Comparison of ENCODE assay signal across 8 cellular contexts in the genomic region with DNA sequence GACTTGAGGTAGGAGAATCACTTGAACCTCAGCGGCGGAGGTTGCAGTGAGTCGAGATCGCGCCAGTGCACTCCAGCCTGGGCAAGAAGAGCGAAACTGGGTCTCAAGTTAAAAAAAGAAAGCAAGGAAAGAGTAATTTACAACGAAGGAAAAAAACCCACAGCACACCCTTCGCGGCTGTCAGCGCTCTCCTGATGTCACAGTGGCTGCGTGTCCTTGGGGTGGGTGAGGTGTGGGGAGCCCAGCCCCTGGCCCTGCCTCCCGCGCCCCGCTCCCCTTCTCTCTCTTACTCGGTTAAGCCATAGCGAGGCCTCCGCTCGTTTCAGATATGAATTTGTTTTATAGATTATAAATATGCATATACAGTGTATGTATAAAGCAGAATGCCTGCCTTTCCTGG. TPM values are rescaled to one million over a fixed set of nuclear protein-coding genes. Genes with fewer than 3 reads are reported as not detected.
DNase-seq lines count a peak whose midpoint lies in the region; ATAC-seq and TF ChIP-seq lines count a peak whose summit lies in the region.

No MANE protein-coding gene starts in this region.

- no peak for ATAC-seq in HG03097 (IDR thresholded peaks at IDR 0.05; ENCODE audit: low FRiP score, unreplicated experiment)

- 92% methylated on average over 16 of the region's 18 CpGs for WGBS in mammary epithelial cell (ENCODE audit: low coverage, missing lambda C conversion rate)

- DNase-seq in CD8-positive, alpha-beta memory T cell: peak in 2 of 5 donors; percentile 10 to 11
- DNase-seq in MG63: no peak
- DNase-seq in mammary epithelial cell: no peak
- peak; percentile 29 for DNase-seq in osteoblast (ENCODE audit: insufficient read length, low spot score, missing footprints)
- no peak for DNase-seq in SW 1271 (lab: John Stamatoyannopoulos, UW)
- no peak for DNase-seq in foreskin fibroblast
- DNase-seq in caudate nucleus (lab: John Stamatoyannopoulos, UW): no peak

- peaks cover 5 to 39% (median 8%) of the 10 kb centered on the region in 3 donors for H3K36me3 Mint-ChIP-seq in CD8-positive, alpha-beta memory T cell

- no peak overlapping the region for H3K4me3 ChIP-seq in CD8-positive, alpha-beta memory T cell (ENCODE audit: low read length)
- H3K4me3 ChIP-seq in MG63 (peak overlapping the region; percentile 93), mammary epithelial cell (replicated peaks in 1 of 3; ENCODE audit: insufficient read depth in 1 of 3, low read depth in 2 of 3, low read length in 3 of 3) (peak overlapping the region in 2 of 3 experiments; percentile 38 to 40), osteoblast (ENCODE audit: insufficient read depth, low read length) (no peak overlapping the region), foreskin fibroblast (ENCODE audit: low read depth in 1 of 2, low read length in 2 of 2) (no peak overlapping the region)

- H3K79me2 ChIP-seq in mammary epithelial cell (ENCODE audit: insufficient read depth, low read length) (peaks cover 45% of the 10 kb centered on the region), osteoblast (ENCODE audit: insufficient read depth, low read length) (peaks cover 39% of the 10 kb centered on the region)

- no peaks in the 10 kb centered on the region for H3K27me3 ChIP-seq in CD8-positive, alpha-beta memory T cell (ENCODE audit: insufficient read depth, low read length, poor library complexity, severe bottlenecking)
- no peaks in the 10 kb centered on the region for H3K27me3 ChIP-seq in MG63
- no peaks in the 10 kb centered on the region for H3K27me3 ChIP-seq in mammary epithelial cell (ENCODE audit: insufficient read depth, low read length)
- no peaks in the 10 kb centered on the region for H3K27me3 ChIP-seq in osteoblast (ENCODE audit: insufficient read depth, low read length)

- H3K27me3 Mint-ChIP-seq in CD8-positive, alpha-beta memory T cell: no peaks in the 10 kb centered on the region

- H3K4me3 Mint-ChIP-seq in CD8-positive, alpha-beta memory T cell: peak overlapping the region in 6 of 7 donors; percentile 47 to 86 (median 57)

- no peaks in the 10 kb centered on the region for H3K36me3 ChIP-seq in CD8-positive, alpha-beta memory T cell (ENCODE audit: insufficient read depth, low read length)
- H3K36me3 ChIP-seq in MG63: peaks cover 66% of the 10 kb centered on the region
- no peaks in the 10 kb centered on the region for H3K36me3 ChIP-seq in mammary epithelial cell (ENCODE audit: insufficient read depth, low read length)
- peaks cover 21% of the 10 kb centered on the region for H3K36me3 ChIP-seq in osteoblast (ENCODE audit: insufficient read depth, low read length)

- no peak overlapping the region for H3K9ac ChIP-seq in mammary epithelial cell (ENCODE audit: insufficient read depth, low read length)

- H4K20me1 ChIP-seq in mammary epithelial cell (ENCODE audit: insufficient read depth, low read length) (no peaks in the 10 kb centered on the region), osteoblast (ENCODE audit: insufficient read depth, low read length) (peaks cover 12% of the 10 kb centered on the region)

- no peaks in the 10 kb centered on the region for H3K9me3 Mint-ChIP-seq in CD8-positive, alpha-beta memory T cell

- H3K27ac ChIP-seq in CD8-positive, alpha-beta memory T cell (ENCODE audit: low read depth, low read length): no peak overlapping the region
- H3K27ac ChIP-seq in mammary epithelial cell (ENCODE audit: insufficient read depth, low read depth, low read length) (no peak overlapping the region), osteoblast (ENCODE audit: low read depth, low read length) (no peak overlapping the region), caudate nucleus (ENCODE audit: low read depth, low read length) (no peak overlapping the region)

- in situ Hi-C loops in mammary epithelial cell (cut with MboI; ENCODE audit: low sequenced_read_pairs in 2 of 2): no loop called here

- H3K9me3 ChIP-seq in CD8-positive, alpha-beta memory T cell (ENCODE audit: low read length): no peaks in the 10 kb centered on the region
- H3K9me3 ChIP-seq in MG63 (no peaks in the 10 kb centered on the region), mammary epithelial cell (replicated peaks; ENCODE audit: insufficient read depth, low read length) (no peaks in the 10 kb centered on the region), osteoblast (ENCODE audit: low read depth, low read length) (no peaks in the 10 kb centered on the region)

- TF ChIP-seq CTCF in mammary epithelial cell (conservative IDR thresholded peaks at IDR 0.05 in 1 of 2, IDR thresholded peaks at IDR 0.05 in 1 of 2; ENCODE audit: extremely low read depth in 1 of 2, insufficient read depth in 1 of 2, low read depth in 1 of 2, low read length in 2 of 2) (no peak), osteoblast (IDR thresholded peaks at IDR 0.05; ENCODE audit: extremely low read depth, low read depth, low read length) (no peak), foreskin fibroblast (IDR thresholded peaks at IDR 0.05; ENCODE audit: low read depth, low read length) (no peak)

- CTCF ChIA-PET in CD8-positive, alpha-beta memory T cell (lab: Charles Lee): interaction anchor here (0.9 to 4.6 kb wide), 4 partner anchors 29 to 47 kb away, joined by 3 to 25 read pairs (median 4); a partner anchor contains a TSS
- CTCF ChIA-PET in mammary epithelial cell (lab: Charles Lee; ENCODE audit: low non-redundant PET): interaction anchor here (1.3 kb wide), 1 partner anchor 46 kb away, joined by 3 read pairs; no protein-coding TSS in a partner anchor

- peaks cover 14 to 43% (median 32%) of the 10 kb centered on the region in 3 donors for H3K4me1 Mint-ChIP-seq in CD8-positive, alpha-beta memory T cell

- H2AFZ ChIP-seq in mammary epithelial cell (ENCODE audit: low read depth, low read length) (no peak overlapping the region), osteoblast (ENCODE audit: low read length) (no peak overlapping the region)

- POLR2A ChIA-PET in CD8-positive, alpha-beta memory T cell (lab: Charles Lee): interaction anchor here (0.5 to 2.1 kb wide), 5 partner anchors 29 to 287 kb away, joined by 3 to 28 read pairs (median 5); a partner anchor contains a TSS

- intact Hi-C loops in mammary epithelial cell (cut with micrococcal nuclease): loop anchor here (10.0 kb wide), 1 partner anchor 63 kb away; a partner anchor contains a TSS

- peak overlapping the region; percentile 72 for H3K4me2 ChIP-seq in mammary epithelial cell (ENCODE audit: insufficient read depth, low read depth, low read length)
- peak overlapping the region; percentile 66 for H3K4me2 ChIP-seq in osteoblast (ENCODE audit: insufficient read depth, low read length)

- H3K4me1 ChIP-seq in CD8-positive, alpha-beta memory T cell (ENCODE audit: insufficient read depth, low read length): peaks cover 17% of the 10 kb centered on the region
- H3K4me1 ChIP-seq in mammary epithelial cell (ENCODE audit: insufficient read depth, low read length) (peaks cover 33% of the 10 kb centered on the region), osteoblast (ENCODE audit: insufficient read depth, low read length) (peaks cover 13% of the 10 kb centered on the region)

- peak overlapping the region in 4 of 8 donors; percentile 79 to 95 (median 86) for H3K27ac Mint-ChIP-seq in CD8-positive, alpha-beta memory T cell

- no TSS peak for BruUV-seq in mammary epithelial cell (replicated peaks; lab: Mats Ljungman, UMichigan)

- dilution Hi-C loops in mammary epithelial cell (cut with HindIII; ENCODE audit: low sequenced_read_pairs): loop anchor here (10.0 kb wide), 1 partner anchor 383 kb away; no protein-coding TSS in a partner anchor

RNA-seq across cellular contexts. Expression of a gene that starts 0.7 kb away (rescaled TPM):
- 100 to 1,000 TPM; 106 TPM for total RNA-seq in CD8-positive, alpha-beta memory T cell
- polyA plus RNA-seq in CD8-positive, alpha-beta memory T cell: 12.5 TPM
- total RNA-seq in MG63 (2014; rRNA removed; shearing (Covaris generic); ENCODE audit: low replicate concordance): 94.3 and 129 TPM in 2 replicates
- total RNA-seq in mammary epithelial cell: 100 to 1,000 TPM in 1 of 2 donors, 10 to 100 TPM in 1; 53.0 to 117 TPM
- polyA plus RNA-seq in mammary epithelial cell: 104 TPM
- polyA minus RNA-seq in mammary epithelial cell: 177 TPM
- 22.8 and 26.2 TPM in 2 replicates for total RNA-seq in osteoblast

RNA-seq across cellular contexts. Expression of a gene that starts 28.7 kb away (rescaled TPM):
- total RNA-seq in CD8-positive, alpha-beta memory T cell: 10 to 100 TPM; 57.1 to 63.2 TPM
- 2.3 TPM for polyA plus RNA-seq in CD8-positive, alpha-beta memory T cell
- total RNA-seq in MG63 (2014; rRNA removed; shearing (Covaris generic); ENCODE audit: low replicate concordance): 13.4 and 31.1 TPM in 2 replicates
- 10 to 100 TPM; 45.2 to 51.2 TPM for total RNA-seq in mammary epithelial cell
- polyA plus RNA-seq in mammary epithelial cell: 11.5 TPM
- 43.1 TPM for polyA minus RNA-seq in mammary epithelial cell
- 64.1 and 71.0 TPM in 2 replicates for total RNA-seq in osteoblast

Comparison
In these comparisons a context has a peak if more than half of its experiments do, and no peak if none do; other contexts are left out.
1. H3K4me3 ChIP-seq: peak in MG63 (single experiment) and mammary epithelial cell (2 of 3); none in CD8-positive, alpha-beta memory T cell (single experiment), osteoblast (single experiment) and foreskin fibroblast (0 of 2).